11 cellular contexts compared by ENCODE assay signal in genomic region chr20:19835533-19836222, GRCh38.
A peak's percentile ranks its signal among the peaks of the same experiment; 100 is the strongest.
DNase-seq lines count a peak whose midpoint lies in the region; TF ChIP-seq lines count a peak whose summit lies in the region.
"Had no signal": no experiment of that assay in that cellular context is flagged by ENCODE, and none has a peak within 500 bp of the region (broad histone marks: within the 10 kb centered on the region; RNA-seq: fewer than 3 reads in every experiment).

No MANE protein-coding gene starts in this region.

- H3K9me2 ChIP-seq in SK-N-SH = no peaks in the 10 kb centered on the region

- WGBS in SK-N-SH (ENCODE audit: low lambda C conversion rate) = 35% methylated on average over 8 of the region's 9 CpGs

- H4K20me1 ChIP-seq in SK-N-SH (ENCODE audit: insufficient read depth) = no peaks in the 10 kb centered on the region

- peaks cover 36% of the 10 kb centered on the region for H3K36me3 Mint-ChIP-seq in nephron progenitor cell (ENCODE audit: low read depth)
- H3K36me3 Mint-ChIP-seq in activated CD4-positive, alpha-beta T cell treated with anti-CD3 and anti-CD28 coated beads, Interleukin-2, amount 10 ng/mL, durations not matched to agents 7 days and 5 days (ENCODE audit: low read depth) = no peaks in the 10 kb centered on the region
- H3K36me3 Mint-ChIP-seq: naive thymus-derived CD4-positive, alpha-beta T cell had no signal

- no peak overlapping the region for H3K9ac ChIP-seq in SK-N-SH

- peak; percentile 38; the same call in 1 of the 2 replicates for TF ChIP-seq RAD21 in SK-N-SH (IDR thresholded peaks at IDR 0.05; ENCODE audit: low read length)

- POLR2A ChIA-PET in SK-N-SH (lab: Yijun Ruan, JAX) = no interaction called here
- POLR2A ChIA-PET in activated CD4-positive, alpha-beta T cell treated with anti-CD3 and anti-CD28 coated beads, Interleukin-2, amount 10 ng/mL, durations not matched to agents 7 days and 5 days (lab: Charles Lee) = no interaction called here

- peaks cover 0 to 4% of the 10 kb centered on the region in 2 experiments for H3K36me3 ChIP-seq in SK-N-SH (replicated peaks in 1 of 2; ENCODE audit: control insufficient read depth in 1 of 2, insufficient read depth in 2 of 2, low read length in 1 of 2)
- H3K36me3 ChIP-seq in left ventricle myocardium inferior = peaks cover 4% of the 10 kb centered on the region
- H3K36me3 ChIP-seq: colonic mucosa, suprapubic skin had no signal

- H3K27me3 Mint-ChIP-seq in nephron progenitor cell (ENCODE audit: low read depth, poor library complexity) = peaks cover 9% of the 10 kb centered on the region
- H3K27me3 Mint-ChIP-seq in activated CD4-positive, alpha-beta T cell treated with anti-CD3 and anti-CD28 coated beads, Interleukin-2, amount 10 ng/mL, durations not matched to agents 7 days and 5 days = peaks cover 4% of the 10 kb centered on the region

- intact Hi-C loops in left ventricle myocardium inferior (cut with micrococcal nuclease) = loop anchor here (10.0 kb wide), 1 partner anchor 49 kb away; no protein-coding TSS in a partner anchor

- H3K4me3 Mint-ChIP-seq in nephron progenitor cell = no peak overlapping the region
- H3K4me3 Mint-ChIP-seq in activated CD4-positive, alpha-beta T cell treated with anti-CD3 and anti-CD28 coated beads, Interleukin-2, amount 10 ng/mL, durations not matched to agents 7 days and 5 days = no peak overlapping the region
- H3K4me3 Mint-ChIP-seq: naive thymus-derived CD4-positive, alpha-beta T cell had no signal

- no peaks in the 10 kb centered on the region for H3F3A ChIP-seq in SK-N-SH (replicated peaks; ENCODE audit: insufficient read depth)

- no peaks in the 10 kb centered on the region for H3K9me3 ChIP-seq in SK-N-SH
- H3K9me3 ChIP-seq in left ventricle myocardium inferior (replicated peaks) = no peaks in the 10 kb centered on the region
- H3K9me3 ChIP-seq: colonic mucosa, suprapubic skin had no signal

- TF ChIP-seq CTCF in SK-N-SH (IDR thresholded peaks at IDR 0.05) (no peak), left ventricle myocardium inferior (IDR thresholded peaks at IDR 0.05; ENCODE audit: borderline replicate concordance) (peak; percentile 21), nephron progenitor cell (IDR thresholded peaks at IDR 0.05) (no peak), foreskin fibroblast (IDR thresholded peaks at IDR 0.05; ENCODE audit: low read depth, low read length) (no peak)

- no peak overlapping the region for H3K4me2 ChIP-seq in SK-N-SH

- H3K4me3 ChIP-seq in SK-N-SH (ENCODE audit: low read depth in 2 of 2, low read length in 1 of 2) (no peak overlapping the region), left ventricle myocardium inferior (no peak overlapping the region), foreskin fibroblast (ENCODE audit: low read depth in 1 of 2, low read length in 2 of 2) (no peak overlapping the region)
- H3K4me3 ChIP-seq: colonic mucosa, suprapubic skin had no signal

- peaks cover 17% of the 10 kb centered on the region for H3K4me1 Mint-ChIP-seq in nephron progenitor cell
- peaks cover 4% of the 10 kb centered on the region for H3K4me1 Mint-ChIP-seq in activated CD4-positive, alpha-beta T cell treated with anti-CD3 and anti-CD28 coated beads, Interleukin-2, amount 10 ng/mL, durations not matched to agents 7 days and 5 days

- DNase-seq in AG08395 (ENCODE audit: low spot score) (peak; percentile 29), SK-N-SH (peak; percentile 79), left ventricle myocardium inferior (peak; percentile 61), nephron progenitor cell (no peak), NCI-H226 (no peak), NCI-H2107 (lab: John Stamatoyannopoulos, UW) (no peak), foreskin fibroblast (no peak)
- no peak for DNase-seq in activated CD4-positive, alpha-beta T cell treated with anti-CD3 and anti-CD28 coated beads, Interleukin-2, amount 10 ng/mL, durations not matched to agents 7 days and 5 days
- DNase-seq: colonic mucosa; naive thymus-derived CD4-positive, alpha-beta T cell had no signal

- peak in 1 of 2 experiments; percentile 85; a peak in 2 of 4 replicates for TF ChIP-seq EP300 in SK-N-SH (IDR thresholded peaks at IDR 0.05; ENCODE audit: borderline replicate concordance in 1 of 2, low read depth in 1 of 2, low read length in 1 of 2)

- peaks cover 5 to 19% of the 10 kb centered on the region in 2 experiments; a peak in 3 of 4 replicates for H3K4me1 ChIP-seq in SK-N-SH (ENCODE audit: control insufficient read depth in 1 of 2, insufficient read depth in 2 of 2, low read depth in 1 of 2, low read length in 1 of 2)
- peaks cover 25% of the 10 kb centered on the region for H3K4me1 ChIP-seq in left ventricle myocardium inferior
- H3K4me1 ChIP-seq: colonic mucosa had no signal

- H3K9me3 Mint-ChIP-seq in nephron progenitor cell = peaks cover 3% of the 10 kb centered on the region
- no peaks in the 10 kb centered on the region for H3K9me3 Mint-ChIP-seq in activated CD4-positive, alpha-beta T cell treated with anti-CD3 and anti-CD28 coated beads, Interleukin-2, amount 10 ng/mL, durations not matched to agents 7 days and 5 days

- no peak overlapping the region for H2AFZ ChIP-seq in SK-N-SH (ENCODE audit: low read depth)

- H3K27me3 ChIP-seq in SK-N-SH (ENCODE audit: insufficient read depth) (no peaks in the 10 kb centered on the region), left ventricle myocardium inferior (ENCODE audit: low read depth) (no peaks in the 10 kb centered on the region)
- H3K27me3 ChIP-seq: colonic mucosa, suprapubic skin had no signal

- peak overlapping the region; percentile 68 for H3K27ac Mint-ChIP-seq in nephron progenitor cell
- no peak overlapping the region for H3K27ac Mint-ChIP-seq in activated CD4-positive, alpha-beta T cell treated with anti-CD3 and anti-CD28 coated beads, Interleukin-2, amount 10 ng/mL, durations not matched to agents 7 days and 5 days
- H3K27ac Mint-ChIP-seq: naive thymus-derived CD4-positive, alpha-beta T cell had no signal

- H3K79me2 ChIP-seq in SK-N-SH (ENCODE audit: insufficient read depth) = no peaks in the 10 kb centered on the region

- H3K27ac ChIP-seq in SK-N-SH (ENCODE audit: low read depth in 2 of 2, low read length in 1 of 2) (peak overlapping the region in 1 of 2 experiments; percentile 60; a peak in 2 of 4 replicates), left ventricle myocardium inferior (replicated peaks) (peak overlapping the region; percentile 56)
- H3K27ac ChIP-seq: colonic mucosa, suprapubic skin had no signal

- CTCF ChIA-PET in SK-N-SH (lab: Yijun Ruan, JAX) = interaction anchor here (0.6 to 2.4 kb wide), 5 partner anchors 49 to 637 kb away, joined by 3 to 10 read pairs (median 3); no protein-coding TSS in a partner anchor
- CTCF ChIA-PET in activated CD4-positive, alpha-beta T cell treated with anti-CD3 and anti-CD28 coated beads, Interleukin-2, amount 10 ng/mL, durations not matched to agents 7 days and 5 days (lab: Charles Lee) = interaction anchor here (1.0 kb wide), 1 partner anchor 39 kb away, joined by 3 read pairs; no protein-coding TSS in a partner anchor

TF ChIP-seq in SK-N-SH, 30 proteins besides CTCF, POLR2A, EP300 and RAD21 (continues in another document):
- TF ChIP-seq RXRA (IDR thresholded peaks at IDR 0.05; ENCODE audit: borderline replicate concordance, low read depth) = no peak
- TF ChIP-seq GABPA (IDR thresholded peaks at IDR 0.05; ENCODE audit: low read depth) = no peak
- TF ChIP-seq RFX5 (IDR thresholded peaks at IDR 0.05; ENCODE audit: low read length) = no peak
- TF ChIP-seq FOSL2 (IDR thresholded peaks at IDR 0.05; ENCODE audit: borderline replicate concordance, low read depth) = no peak
- TF ChIP-seq MXI1 (IDR thresholded peaks at IDR 0.05; ENCODE audit: low read depth, low read length) = 0 out of 2 replicates have a peak, but pooled peaks have one; percentile 56
- peak; percentile 92 for TF ChIP-seq RCOR1 (IDR thresholded peaks at IDR 0.05; ENCODE audit: low read length)
- TF ChIP-seq SMC3 (IDR thresholded peaks at IDR 0.05; ENCODE audit: low read depth, low read length) = no peak
- TF ChIP-seq TCF12 (IDR thresholded peaks at IDR 0.05) = peak; percentile 65
- no peak for TF ChIP-seq FOXJ3 (CRISPR knock-in tag; IDR thresholded peaks at IDR 0.05)
- TF ChIP-seq REST (IDR thresholded peaks at IDR 0.05; ENCODE audit: low read depth, low read length) = no peak
- peak; percentile 85 for TF ChIP-seq GATA2 (CRISPR knock-in tag; IDR thresholded peaks at IDR 0.05)
- TF ChIP-seq POLR2AphosphoS5 (IDR thresholded peaks at IDR 0.05; ENCODE audit: low read depth, low read length) = no peak
- TF ChIP-seq SIN3A (IDR thresholded peaks at IDR 0.05; ENCODE audit: borderline replicate concordance, low read depth, low read length) = no peak

Comparison
In these comparisons a context has a peak if more than half of its experiments do, and no peak if none do; other contexts are left out.
1. DNase-seq: peak in AG08395 (single experiment), SK-N-SH (single experiment) and left ventricle myocardium inferior (single experiment); none in nephron progenitor cell (single experiment), NCI-H226 (single experiment), NCI-H2107 (single experiment), activated CD4-positive, alpha-beta T cell treated with anti-CD3 and anti-CD28 coated beads, Interleukin-2, amount 10 ng/mL, durations not matched to agents 7 days and 5 days (single experiment) and foreskin fibroblast (0 of 2).